In genomic region chr6:108848116-108848868, GRCh38 we compare ENCODE assay signal across 8 cellular contexts. TPM values are rescaled to one million over a fixed set of nuclear protein-coding genes. Genes with fewer than 3 reads are reported as not detected.
DNase-seq lines count a peak whose midpoint lies in the region; ATAC-seq, FAIRE-seq and TF ChIP-seq lines count a peak whose summit lies in the region.

Gene ARMC2 (plus strand): TSS chr6:108848422. CDS start chr6:108854268, 5,846 bp downstream.

- H3K36me3 ChIP-seq in A673 (ENCODE audit: insufficient read depth, low read length, poor library complexity, severe bottlenecking) (no peaks in the 10 kb centered on the region), bronchial epithelial cell (ENCODE audit: control insufficient read depth, insufficient read depth, low read length) (no peaks in the 10 kb centered on the region), smooth muscle cell (ENCODE audit: low read depth) (no peaks in the 10 kb centered on the region)

- intact Hi-C loops in A673 (cut with micrococcal nuclease; ENCODE audit: unreplicated experiment): no loop called here

- no peaks in the 10 kb centered on the region for H3K27me3 ChIP-seq in A673 (replicated peaks; ENCODE audit: insufficient read depth, low read depth, low read length, poor library complexity)
- H3K27me3 ChIP-seq in bronchial epithelial cell (ENCODE audit: control insufficient read depth, insufficient read depth, low read length): no peaks in the 10 kb centered on the region
- H3K27me3 ChIP-seq in smooth muscle cell (ENCODE audit: low read depth): no peaks in the 10 kb centered on the region

- ATAC-seq in GM18867 (IDR thresholded peaks at IDR 0.05; ENCODE audit: unreplicated experiment) (peak; percentile 98), HG03103 (IDR thresholded peaks at IDR 0.05; ENCODE audit: low read depth, unreplicated experiment) (peak; percentile 91)

- H3K79me2 ChIP-seq in smooth muscle cell (ENCODE audit: low read depth): peaks cover 12% of the 10 kb centered on the region

- CTCF ChIA-PET in A673 (lab: Charles Lee): interaction anchor here (0.9 kb wide), 1 partner anchor 10 kb away, joined by 3 read pairs; no protein-coding TSS in a partner anchor

- no peaks in the 10 kb centered on the region for H3F3A ChIP-seq in smooth muscle cell (ENCODE audit: low read depth)

- H3K4me3 ChIP-seq in A673 (ENCODE audit: low read depth, low read length, poor library complexity, severe bottlenecking) (peak within 1 kb of the TSS; percentile 97), WI38 (ENCODE audit: low read depth, low read length) (peak within 1 kb of the TSS; percentile 78), bronchial epithelial cell (ENCODE audit: low read depth, low read length) (peak within 1 kb of the TSS; percentile 75), smooth muscle cell (peak within 1 kb of the TSS; percentile 83)

- H2AFZ ChIP-seq in smooth muscle cell (ENCODE audit: low read depth): peak within 1 kb of the TSS; percentile 91

- POLR2A ChIA-PET in A673 (lab: Charles Lee; ENCODE audit: low non-redundant PET): no interaction called here

- peak within 1 kb of the TSS; percentile 91 for H3K4me2 ChIP-seq in smooth muscle cell

- H3K4me1 ChIP-seq in A673 (ENCODE audit: insufficient read depth, low read length, poor library complexity, severe bottlenecking) (peaks cover 12% of the 10 kb centered on the region), smooth muscle cell (ENCODE audit: low read depth) (peaks cover 11% of the 10 kb centered on the region)

- H4K20me1 ChIP-seq in smooth muscle cell (ENCODE audit: low read depth): no peaks in the 10 kb centered on the region

- H3K9me3 ChIP-seq in A673 (ENCODE audit: low read depth, low read length, poor library complexity, severe bottlenecking) (no peaks in the 10 kb centered on the region), smooth muscle cell (replicated peaks; ENCODE audit: low read depth) (no peaks in the 10 kb centered on the region)

- no peak for FAIRE-seq in bronchial epithelial cell (lab: Jason Lieb, UNC)

- BruUV-seq in A673 (replicated peaks; lab: Mats Ljungman, UMichigan): no TSS peak

- TF ChIP-seq CTCF in A673 (conservative IDR thresholded peaks at IDR 0.05; ENCODE audit: low read depth, low read length) (no peak), WI38 (IDR thresholded peaks at IDR 0.05; ENCODE audit: low read depth, low read length) (no peak), bronchial epithelial cell (IDR thresholded peaks at IDR 0.05; ENCODE audit: insufficient read depth, low read length, severe bottlenecking) (no peak), smooth muscle cell (IDR thresholded peaks at IDR 0.05; ENCODE audit: borderline replicate concordance, insufficient read depth, poor library complexity, severe bottlenecking) (no peak)

- WGBS in smooth muscle cell (ENCODE audit: low lambda C conversion rate): 2% methylated on average over 51 of the region's 61 CpGs

- H3K27ac ChIP-seq in A673 (ENCODE audit: low read depth, low read length, poor library complexity, severe bottlenecking): peak within 1 kb of the TSS; percentile 52
- peak within 1 kb of the TSS; percentile 76 for H3K27ac ChIP-seq in smooth muscle cell (ENCODE audit: low read depth)

- H3K9ac ChIP-seq in smooth muscle cell (ENCODE audit: low read depth): peak within 1 kb of the TSS; percentile 85

- DNase-seq in A673 (ENCODE audit: low spot score): peak; percentile 82
- DNase-seq in NCI-H2196 (lab: John Stamatoyannopoulos, UW; ENCODE audit: unreplicated experiment): peak; percentile 92
- peak; percentile 70 for DNase-seq in bronchial epithelial cell (ENCODE audit: low read depth)
- DNase-seq in iPS-NIHi7 (ENCODE audit: extremely low spot score): peak; percentile 98
- DNase-seq in smooth muscle cell (lab: John Stamatoyannopoulos, UW; ENCODE audit: unreplicated experiment): peak; percentile 93

RNA-seq across cellular contexts. Expression of gene ARMC2, which starts in this region (rescaled TPM):
- total RNA-seq in A673 (2021) (12.0 and 12.6 TPM in 2 replicates), bronchial epithelial cell (0.26 and 0.77 TPM in 2 replicates), smooth muscle cell (2.0 and 4.6 TPM in 2 replicates)
- 2.5 and 2.6 TPM in 2 replicates for polyA plus RNA-seq in smooth muscle cell

Comparison
In these comparisons a context has a peak if more than half of its experiments do, and no peak if none do; other contexts are left out.
1. Peak in every context shown above with its lines: DNase-seq, ATAC-seq, H3K4me3 ChIP-seq and H3K27ac ChIP-seq.
2. Peak in DNase-seq and H3K4me3 ChIP-seq in bronchial epithelial cell; RNA of the gene not detected or under 1 TPM.